Comparison of ENCODE assay signal across 8 cellular contexts in genomic region chr5:112921833-112922817, GRCh38.
A peak's percentile ranks its signal among the peaks of the same experiment; 100 is the strongest.
DNase-seq lines count a peak whose midpoint lies in the region; ATAC-seq and TF ChIP-seq lines count a peak whose summit lies in the region.

Gene REEP5, minus strand, starts transcription at chr5:112922227. Its CDS starts 37 bp downstream, at chr5:112922190.

- ATAC-seq in GM18868 (IDR thresholded peaks at IDR 0.05; ENCODE audit: unreplicated experiment) (peak; percentile 66), HG03108 (IDR thresholded peaks at IDR 0.05; ENCODE audit: unreplicated experiment) (peak; percentile 49)

- POLR2A ChIA-PET in AG04449 (lab: Yijun Ruan, JAX), result interaction anchor here (0.6 to 1.9 kb wide), 3 partner anchors 10 to 684 kb away, joined by 3 to 5 read pairs (median 4); partner anchors contain the start of gene DCP2

- H3K27ac ChIP-seq in caudate nucleus (ENCODE audit: low read depth, low read length), result peak within 1 kb of the TSS; percentile 93

- peak within 1 kb of the TSS; percentile 92 for H3K4me3 ChIP-seq in AG04449 (ENCODE audit: low read depth, low read length)

- peak; percentile 79 for TF ChIP-seq CTCF in AG04449 (IDR thresholded peaks at IDR 0.05; ENCODE audit: insufficient read depth, low read length, missing control alignments)

- DNase-seq in AG04449 (ENCODE audit: low read depth, low spot score) (no peak), NCI-H2227 (lab: John Stamatoyannopoulos, UW; ENCODE audit: unreplicated experiment) (peak; percentile 86), caudate nucleus (lab: John Stamatoyannopoulos, UW) (peak in 57 of 61 donors; percentile 24 to 85 (median 67)), islet precursor cell (peak; percentile 92)
- DNase-seq in activated CD4-positive, CD25-positive, alpha-beta regulatory T cell (lab: John Stamatoyannopoulos, UW), result peak; percentile 71 to 85 (median 77)
- DNase-seq in stimulated activated CD4-positive, alpha-beta T cell treated with anti-CD3 and anti-CD28 coated beads, Interleukin-15, amount 100 ng/mL, for 1 hour (ENCODE audit: low read depth in 1 of 2, low spot score in 1 of 2), result peak; percentile 76 to 77

- CTCF ChIA-PET in AG04449 (lab: Yijun Ruan, JAX), result interaction anchor here (0.9 to 2.6 kb wide), 15 partner anchors 8 to 74 kb away, joined by 3 to 17 read pairs (median 4); partner anchors contain the start of gene DCP2
